In the genomic region with DNA sequence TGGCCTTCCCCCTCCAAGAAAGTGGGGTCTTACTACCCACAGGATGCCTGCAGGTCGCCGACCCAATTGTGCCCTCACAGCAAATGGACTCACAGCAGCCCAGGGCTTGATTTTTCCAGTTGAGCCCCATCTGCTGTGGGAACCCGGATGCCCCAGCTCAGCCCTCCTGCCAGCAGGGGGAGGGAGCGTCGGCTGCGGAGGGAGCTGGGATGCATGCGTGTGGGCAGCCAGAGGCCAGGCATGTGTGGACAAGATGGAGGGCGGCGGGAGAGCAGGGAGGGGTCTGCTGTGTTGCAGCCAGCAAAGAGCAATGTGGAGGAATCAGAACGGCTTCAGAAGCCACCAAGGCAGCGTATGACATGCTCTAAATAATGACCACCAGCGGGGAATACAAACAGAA, we compare ENCODE assay signal across 12 cellular contexts. TPM values are rescaled to one million over a fixed set of nuclear protein-coding genes. Genes with fewer than 3 reads are reported as not detected.
DNase-seq lines count a peak whose midpoint lies in the region; ATAC-seq, FAIRE-seq and TF ChIP-seq lines count a peak whose summit lies in the region.
"Had no signal": no experiment of that assay in that cellular context is flagged by ENCODE, and none has a peak within 500 bp of the region (broad histone marks: within the 10 kb centered on the region; RNA-seq: fewer than 3 reads in every experiment).

No MANE protein-coding gene starts in this region.

- no peak for TF ChIP-seq POLR2A in A549 (IDR thresholded peaks at IDR 0.05; ENCODE audit: low read length)

- no peak for TF ChIP-seq EP300 in A549 (IDR thresholded peaks at IDR 0.05)

- 52% methylated on average over 12 of the region's 12 CpGs for WGBS in A549 (ENCODE audit: missing lambda C conversion rate)

- POLR2A ChIA-PET in A549 (lab: Yijun Ruan, JAX), result interaction anchor here (0.6 kb wide), 1 partner anchor 206 kb away, joined by 3 read pairs; a partner anchor contains a TSS

- ATAC-seq in A549, result peak; percentile 44 to 89; a peak in 4 of 6 replicates
- no peak for ATAC-seq in GM21825 (IDR thresholded peaks at IDR 0.05; ENCODE audit: unreplicated experiment)
- ATAC-seq in HG02973 (IDR thresholded peaks at IDR 0.05; ENCODE audit: unreplicated experiment), result no peak
- ATAC-seq in activated CD4-positive, CD25-positive, alpha-beta regulatory T cell treated with anti-CD3 and anti-CD28 coated beads, Interleukin-2, amount 50 U/mL, for 24 hours, result no peak

- CTCF ChIA-PET in A549 (lab: Yijun Ruan, JAX), result interaction anchor here (0.6 to 1.4 kb wide), 2 partner anchors 23 to 474 kb away, joined by 3 to 5 read pairs (median 3); no protein-coding TSS in a partner anchor

- H3K4me1 ChIP-seq in A549, result peaks cover 7% of the 10 kb centered on the region; the same call in 1 of the 3 replicates
- H3K4me1 ChIP-seq: ascending aorta had no signal

- no peak for FAIRE-seq in A549 (lab: Jason Lieb, UNC)

- TF ChIP-seq RAD21 in A549 (conservative IDR thresholded peaks at IDR 0.05 in 1 of 2, IDR thresholded peaks at IDR 0.05 in 1 of 2), result peak in 1 of 2 experiments; percentile 32; a peak in 1 of 5 replicates

- DNase-seq in A549 (ENCODE audit: low read depth in 1 of 2, low spot score in 1 of 2) (peak; percentile 29 to 45), ELF-1 (ENCODE audit: low read depth, low spot score) (peak; percentile 86), SW480 (ENCODE audit: low spot score) (peak; percentile 32), hepatic stellate cell (ENCODE audit: low spot score) (peak; percentile 50), GDM1 (lab: John Stamatoyannopoulos, UW) (no peak)
- DNase-seq: MV-4-11, occipital lobe, SHP77 treated with DMSO at 0.1 percent for 48 hours had no signal

- no peak overlapping the region for H3K4me3 ChIP-seq in A549
- H3K4me3 ChIP-seq: ascending aorta had no signal

- H3K27ac ChIP-seq in A549, result no peak overlapping the region; a peak in 1 of 6 replicates
- H3K27ac ChIP-seq: ascending aorta had no signal

- TF ChIP-seq CTCF in A549 (IDR thresholded peaks at IDR 0.05), result no peak

- no peak overlapping the region for H3K4me2 ChIP-seq in A549

- H3K9me3 ChIP-seq in A549, result no peaks in the 10 kb centered on the region
- H3K9me3 ChIP-seq: ascending aorta had no signal

TF ChIP-seq in A549, 52 proteins besides CTCF, POLR2A, EP300 and RAD21:
- TF ChIP-seq, protein P1, sequence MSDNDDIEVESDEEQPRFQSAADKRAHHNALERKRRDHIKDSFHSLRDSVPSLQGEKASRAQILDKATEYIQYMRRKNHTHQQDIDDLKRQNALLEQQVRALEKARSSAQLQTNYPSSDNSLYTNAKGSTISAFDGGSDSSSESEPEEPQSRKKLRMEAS (IDR thresholded peaks at IDR 0.05), result peak; percentile 41; the same call in 1 of the 2 replicates
- TF ChIP-seq NR3C1 (IDR thresholded peaks at IDR 0.05), result no peak

RNA-seq across cellular contexts. Expression of a gene that starts 41.0 kb away (rescaled TPM):
- 304 and 326 TPM in 2 replicates for polyA plus RNA-seq in A549 (2011; rRNA removed)
- polyA plus RNA-seq in A549 (2012; cell fraction: cytosol; rRNA removed), result 308 and 354 TPM in 2 replicates
- 345 and 389 TPM in 2 replicates for polyA plus RNA-seq in A549 (2012; cell fraction: nucleus; rRNA removed)
- 171 to 209 TPM (median 186 TPM) in 3 replicates for polyA plus RNA-seq in A549 (2017; fragmentation: RNase III; extraction: RNeasy Plus Mini Kit Qiagen cat#74134 plus additional on column Dnase treatment)
- 301 and 399 TPM in 2 replicates for polyA minus RNA-seq in A549 (2011; rRNA and poly(A)+ RNA removed)

Comparison
In these comparisons a context has a peak if more than half of its experiments do, and no peak if none do; other contexts are left out.
1. ATAC-seq: peak in A549 (2 of 2); none in GM21825 (single experiment), HG02973 (single experiment) and activated CD4-positive, CD25-positive, alpha-beta regulatory T cell treated with anti-CD3 and anti-CD28 coated beads, Interleukin-2, amount 50 U/mL, for 24 hours (0 of 2).